ENCODE assay signal across 1 cellular context in the genomic region with DNA sequence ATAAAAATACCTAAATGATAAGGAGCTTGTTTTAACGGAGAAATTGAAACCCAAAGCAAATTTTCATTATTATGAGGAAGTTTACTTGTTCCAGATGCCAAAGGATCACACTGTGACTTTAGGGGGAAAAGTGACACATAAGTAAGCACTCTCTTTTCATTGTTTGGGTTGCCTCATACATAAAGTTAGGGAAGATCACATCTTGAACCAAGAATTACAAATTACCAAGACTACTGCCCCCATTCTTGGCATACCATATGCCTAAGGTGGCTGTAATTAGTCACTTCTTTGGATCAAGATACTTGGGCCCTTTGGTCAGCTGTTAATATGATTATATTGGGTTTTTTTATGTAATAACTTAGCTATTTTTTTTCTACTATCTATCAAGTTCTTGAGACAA.
TF ChIP-seq lines count a peak whose summit lies in the region.

No MANE protein-coding gene starts in this region.

TF ChIP-seq in endothelial cell of umbilical vein, 7 proteins besides CTCF, POLR2A, EP300 and RAD21:
- TF ChIP-seq JUN (IDR thresholded peaks at IDR 0.05; ENCODE audit: borderline replicate concordance, insufficient read depth, insufficient read length, low read depth), result no peak
- TF ChIP-seq, protein P1, sequence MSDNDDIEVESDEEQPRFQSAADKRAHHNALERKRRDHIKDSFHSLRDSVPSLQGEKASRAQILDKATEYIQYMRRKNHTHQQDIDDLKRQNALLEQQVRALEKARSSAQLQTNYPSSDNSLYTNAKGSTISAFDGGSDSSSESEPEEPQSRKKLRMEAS (IDR thresholded peaks at IDR 0.05; ENCODE audit: insufficient read depth, insufficient read length), result no peak
- TF ChIP-seq GATA2 (IDR thresholded peaks at IDR 0.05; ENCODE audit: insufficient read depth, insufficient read length, low read depth, low read length), result no peak
- no peak for TF ChIP-seq MYC (IDR thresholded peaks at IDR 0.05; ENCODE audit: low read depth, low read length)
- no peak for TF ChIP-seq POLR2AphosphoS5 (IDR thresholded peaks at IDR 0.05; ENCODE audit: insufficient read depth, low read depth, low read length)
- TF ChIP-seq EZH2 (IDR thresholded peaks at IDR 0.05; ENCODE audit: borderline replicate concordance, low read depth, low read length, severe bottlenecking), result no peak
- no peak for TF ChIP-seq FOS (IDR thresholded peaks at IDR 0.05; ENCODE audit: borderline replicate concordance, insufficient read depth, low read length)
